ENCODE assay signal across 20 cellular contexts in the genomic region with DNA sequence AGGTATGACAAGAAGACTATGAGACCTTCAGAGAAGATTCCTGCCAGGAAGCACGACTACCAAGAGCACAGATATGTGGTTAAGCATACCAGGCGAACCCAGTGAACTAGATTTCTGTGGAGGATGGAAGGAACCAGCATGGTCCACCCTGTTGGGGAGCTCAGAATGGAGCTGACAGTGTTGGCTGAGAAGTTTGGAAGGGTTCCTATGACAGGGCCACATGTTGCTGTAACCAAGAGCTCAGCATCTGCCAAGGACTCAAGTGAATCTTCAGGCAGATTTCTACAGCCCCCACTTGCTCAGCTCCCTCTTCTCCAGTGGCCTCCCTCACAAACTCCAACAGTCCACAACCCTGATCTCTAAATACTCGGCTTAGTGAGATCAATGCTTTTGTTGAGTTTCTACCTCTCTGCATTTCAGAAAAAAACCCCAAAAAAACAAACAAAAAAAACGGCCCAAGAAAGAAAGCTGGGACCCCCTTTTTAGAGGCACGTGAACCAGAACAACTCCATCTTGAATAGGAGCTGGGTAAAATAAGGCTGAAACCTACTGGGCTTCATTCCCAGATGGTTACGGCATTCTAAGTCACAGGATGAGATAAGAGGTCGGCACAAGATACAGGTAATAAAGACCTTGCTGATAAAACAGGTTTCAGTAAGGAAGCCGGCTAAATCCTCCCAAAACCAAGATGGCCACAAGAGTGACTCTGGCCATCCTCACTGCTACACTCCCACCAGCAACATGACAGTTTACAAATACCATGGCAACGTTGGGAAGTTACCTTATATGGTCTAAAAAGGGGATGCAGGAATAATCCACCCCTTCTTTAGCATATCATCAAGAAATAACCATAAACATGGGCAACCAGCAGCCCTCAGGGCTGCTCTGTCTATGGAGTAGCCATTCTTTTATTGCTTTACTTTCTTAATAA.
DNase-seq lines count a peak whose midpoint lies in the region; ATAC-seq, FAIRE-seq and TF ChIP-seq lines count a peak whose summit lies in the region.
"Had no signal": no experiment of that assay in that cellular context is flagged by ENCODE, and none has a peak within 500 bp of the region (broad histone marks: within the 10 kb centered on the region; RNA-seq: fewer than 3 reads in every experiment).

No MANE protein-coding gene starts in this region.

- no peak for FAIRE-seq in K562 (lab: Jason Lieb, UNC)
- FAIRE-seq: G401.6, GM12891 had no signal

- peak overlapping the region; percentile 68 for H3K4me2 ChIP-seq in K562 (ENCODE audit: insufficient read depth, low read length)
- H3K4me2 ChIP-seq: BLaER1 treated with 17β-estradiol and CSF1 and Interleukin-3, amounts not matched to agents 10 nM and 100 nM had no signal

- H3K9me3 ChIP-seq in CD8-positive, alpha-beta memory T cell (ENCODE audit: low read length), result no peaks in the 10 kb centered on the region
- H3K9me3 ChIP-seq in HEK293 (ENCODE audit: control insufficient read depth, insufficient read depth, low read depth, low read length), result peaks cover 3% of the 10 kb centered on the region; the same call in 1 of the 2 replicates
- no peaks in the 10 kb centered on the region for H3K9me3 ChIP-seq in K562 (replicated peaks; ENCODE audit: control insufficient read depth, insufficient read depth, low read depth, low read length)
- no peaks in the 10 kb centered on the region for H3K9me3 ChIP-seq in psoas muscle

- TF ChIP-seq EP300 in K562 (IDR thresholded peaks at IDR 0.05; ENCODE audit: low read length), result no peak

- WGBS in K562 (ENCODE audit: insufficient coverage, low coverage, missing lambda C conversion rate), result 12% methylated on average over 9 of the region's 9 CpGs
- 68 to 79% (median 73%) methylated on average over 9 of the region's 9 CpGs for WGBS in psoas muscle, 3 donors

- H3K9me1 ChIP-seq in K562 (ENCODE audit: control insufficient read depth, insufficient read depth, low read length), result no peaks in the 10 kb centered on the region

- POLR2A ChIA-PET in CD8-positive, alpha-beta memory T cell (lab: Charles Lee), result no interaction called here
- POLR2A ChIA-PET in HEK293 (lab: Yijun Ruan, JAX) (no interaction called here), K562 (lab: Yijun Ruan, JAX) (interaction anchor here (0.6 to 1.8 kb wide), 14 partner anchors 11 to 170 kb away, joined by 3 to 5 read pairs (median 3); no protein-coding TSS in a partner anchor)

- intact Hi-C loops in K562 (cut with micrococcal nuclease), result no loop called here
- intact Hi-C loops in psoas muscle (cut with DNase I), result loop anchor here in 1 of 2 donors (2.0 kb wide), 1 partner anchor 55 kb away; no protein-coding TSS in a partner anchor

- BruUV-seq in K562 (replicated peaks; lab: Mats Ljungman, UMichigan), result no TSS peak

- H3K4me3 ChIP-seq in CD8-positive, alpha-beta memory T cell (ENCODE audit: low read length), result no peak overlapping the region
- H3K4me3 ChIP-seq in HEK293 (ENCODE audit: low read depth, low read length), result no peak overlapping the region
- H3K4me3 ChIP-seq in K562, result peak overlapping the region; percentile 16; the same call in 1 of the 2 replicates
- no peak overlapping the region for H3K4me3 ChIP-seq in psoas muscle
- H3K4me3 ChIP-seq: BLaER1 treated with 17β-estradiol and CSF1 and Interleukin-3, amounts not matched to agents 10 nM and 100 nM had no signal

- H4K20me1 ChIP-seq in K562 (replicated peaks; ENCODE audit: control insufficient read depth, insufficient read depth, low read length), result peaks cover 50% of the 10 kb centered on the region
- H4K20me1 ChIP-seq: BLaER1 treated with 17β-estradiol and CSF1 and Interleukin-3, amounts not matched to agents 10 nM and 100 nM had no signal

- TF ChIP-seq POLR2A in K562 (conservative IDR thresholded peaks at IDR 0.05), result no peak

- no peak overlapping the region for H2AFZ ChIP-seq in K562 (ENCODE audit: low read depth, low read length)

- peak; percentile 2; the same call in 2 of the 3 replicates for ATAC-seq in K562
- peak; percentile 22 to 54 (median 46) for ATAC-seq in psoas muscle
- no peak for ATAC-seq in HG03280 (IDR thresholded peaks at IDR 0.05; ENCODE audit: unreplicated experiment)
- ATAC-seq: CD8-positive, alpha-beta T cell; HCT116 had no signal

- TF ChIP-seq CTCF in HEK293 (tag by site-specific recombination; IDR thresholded peaks at IDR 0.05) (no peak), K562 (IDR thresholded peaks at IDR 0.05 in 2 of 3, conservative IDR thresholded peaks at IDR 0.05 in 1 of 3; ENCODE audit: insufficient read depth in 2 of 3, low read depth in 1 of 3, low read length in 3 of 3) (no peak), psoas muscle (IDR thresholded peaks at IDR 0.05) (no peak)

- H3K9me3 Mint-ChIP-seq in CD8-positive, alpha-beta memory T cell, result peaks cover 0 to 4% (median 0%) of the 10 kb centered on the region in 5 donors
- H3K9me3 Mint-ChIP-seq: CD8-positive, alpha-beta T cell had no signal

- no peaks in the 10 kb centered on the region for H3K36me3 Mint-ChIP-seq in CD8-positive, alpha-beta memory T cell
- H3K36me3 Mint-ChIP-seq: CD8-positive, alpha-beta T cell had no signal

- in situ Hi-C loops in K562 (cut with MboI), result no loop called here
- in situ Hi-C loops in KBM-7 (cut with MboI; ENCODE audit: low pct_unique_long_range_greater_than_20kb, low sequenced_read_pairs), result no loop called here

- no peaks in the 10 kb centered on the region for H3K4me1 Mint-ChIP-seq in CD8-positive, alpha-beta memory T cell
- H3K4me1 Mint-ChIP-seq: B cell had no signal

- H3K36me3 ChIP-seq in CD8-positive, alpha-beta memory T cell (ENCODE audit: insufficient read depth, low read length), result no peaks in the 10 kb centered on the region
- H3K36me3 ChIP-seq in HEK293 (ENCODE audit: control insufficient read depth in 2 of 2, insufficient read depth in 1 of 2, low read length in 2 of 2) (peaks cover 0 to 5% of the 10 kb centered on the region in 2 experiments; a peak in 1 of 3 replicates), K562 (ENCODE audit: control insufficient read depth, insufficient read depth, low read length) (peaks cover 35% of the 10 kb centered on the region), psoas muscle (ENCODE audit: insufficient read depth in 1 of 2, low read depth in 1 of 2) (no peaks in the 10 kb centered on the region)
- H3K36me3 ChIP-seq: BLaER1 treated with 17β-estradiol and CSF1 and Interleukin-3, amounts not matched to agents 10 nM and 100 nM had no signal

- H3K27me3 Mint-ChIP-seq in CD8-positive, alpha-beta memory T cell, result peaks cover 0 to 1% of the 10 kb centered on the region in 2 donors
- H3K27me3 Mint-ChIP-seq: B cell had no signal

- H3K27ac ChIP-seq in CD8-positive, alpha-beta memory T cell (ENCODE audit: low read depth, low read length), result peak overlapping the region; percentile 57
- H3K27ac ChIP-seq in HEK293 (ENCODE audit: extremely low read depth, low read depth, low read length) (no peak overlapping the region), K562 (ENCODE audit: extremely low read depth, low read depth, low read length) (peak overlapping the region; percentile 80), psoas muscle (peak overlapping the region; percentile 76)
- H3K27ac ChIP-seq: BLaER1 treated with 17β-estradiol and CSF1 and Interleukin-3, amounts not matched to agents 10 nM and 100 nM had no signal

- H3K9ac ChIP-seq in K562 (ENCODE audit: insufficient read depth in 1 of 2, low read depth in 2 of 2, low read length in 2 of 2), result peak overlapping the region in 1 of 2 experiments; percentile 50; a peak in 1 of 4 replicates
- H3K9ac ChIP-seq: BLaER1 treated with 17β-estradiol and CSF1 and Interleukin-3, amounts not matched to agents 10 nM and 100 nM had no signal

- no peaks in the 10 kb centered on the region for H3K27me3 ChIP-seq in CD8-positive, alpha-beta memory T cell (ENCODE audit: insufficient read depth, low read length, poor library complexity, severe bottlenecking)
- H3K27me3 ChIP-seq in K562 (ENCODE audit: control insufficient read depth in 2 of 2, insufficient read depth in 2 of 2, low read length in 2 of 2) (no peaks in the 10 kb centered on the region), psoas muscle (ENCODE audit: insufficient read depth in 3 of 3, low read length in 2 of 3) (no peaks in the 10 kb centered on the region)
- H3K27me3 ChIP-seq: BLaER1 treated with 17β-estradiol and CSF1 and Interleukin-3, amounts not matched to agents 10 nM and 100 nM had no signal

- H3K27ac Mint-ChIP-seq in CD8-positive, alpha-beta memory T cell, result peak overlapping the region in 1 of 8 donors; percentile 11
- H3K27ac Mint-ChIP-seq: B cell; CD8-positive, alpha-beta T cell had no signal

- peak in 1 of 2 experiments; percentile 7; a peak in 1 of 4 replicates for TF ChIP-seq RAD21 in K562 (CRISPR knock-in tag; conservative IDR thresholded peaks at IDR 0.05 in 1 of 2, IDR thresholded peaks at IDR 0.05 in 1 of 2)

- H3K4me1 ChIP-seq in CD8-positive, alpha-beta memory T cell (ENCODE audit: insufficient read depth, low read length), result no peaks in the 10 kb centered on the region
- H3K4me1 ChIP-seq in HEK293 (ENCODE audit: control insufficient read depth, insufficient read depth, low read length) (peaks cover 17% of the 10 kb centered on the region), K562 (replicated peaks in 1 of 2; ENCODE audit: control insufficient read depth in 2 of 2, insufficient read depth in 2 of 2, low read length in 2 of 2) (peaks cover 14 to 45% of the 10 kb centered on the region in 2 experiments), psoas muscle (peaks cover 44% of the 10 kb centered on the region)

- CTCF ChIA-PET in CD8-positive, alpha-beta memory T cell (lab: Charles Lee), result interaction anchor here (0.6 to 0.9 kb wide), 2 partner anchors 20 to 101 kb away, joined by 3 read pairs; no protein-coding TSS in a partner anchor
- CTCF ChIA-PET in HEK293 (lab: Yijun Ruan, JAX) (interaction anchor here (0.6 to 1.3 kb wide), 2 partner anchors 112 to 415 kb away, joined by 3 to 6 read pairs; no protein-coding TSS in a partner anchor), K562 (lab: Yijun Ruan, JAX; ENCODE audit: low intra/inter-chr PET ratio) (no interaction called here)

- H3K4me3 Mint-ChIP-seq in CD8-positive, alpha-beta memory T cell, result no peak overlapping the region
- H3K4me3 Mint-ChIP-seq: B cell; CD8-positive, alpha-beta T cell had no signal

- DNase-seq in CD8-positive, alpha-beta memory T cell, result no peak
- peak in 1 of 4 experiments; percentile 53 for DNase-seq in K562 (ENCODE audit: extremely low read depth in 1 of 4, low spot score in 3 of 4)
- DNase-seq in psoas muscle, result no peak
- DNase-seq in NCI-H2081 (lab: John Stamatoyannopoulos, UW), result no peak
- no peak for DNase-seq in KBM-7
- DNase-seq: CD8-positive, alpha-beta T cell; COR-L47; DMS 273 treated with DMSO at 0.1 percent for 48 hours; DMS53; DND-41; EL; GOT3; H7 had no signal

- peaks cover 99% of the 10 kb centered on the region for H3K79me2 ChIP-seq in K562 (ENCODE audit: control insufficient read depth, insufficient read depth, low read length)

TF ChIP-seq in HEK293, 187 proteins besides CTCF, POLR2A, EP300 and RAD21:
- no peak for TF ChIP-seq OVOL3 (tag by site-specific recombination; IDR thresholded peaks at IDR 0.05)
- peak; percentile 43; the same call in 1 of the 2 replicates for TF ChIP-seq SCRT2 (tag by site-specific recombination; IDR thresholded peaks at IDR 0.05)
TF ChIP-seq in HEK293: peak in this region for 1.

TF ChIP-seq in K562, 482 proteins besides CTCF, POLR2A, EP300 and RAD21 (continues in another document):
- TF ChIP-seq RBM14 (IDR thresholded peaks at IDR 0.05; ENCODE audit: borderline replicate concordance, insufficient read depth, low read depth, low read length), result no peak
- no peak for TF ChIP-seq NFATC3 (IDR thresholded peaks at IDR 0.05)
- TF ChIP-seq ZNF253 (CRISPR knock-in tag; conservative IDR thresholded peaks at IDR 0.05), result no peak
